1 cellular context compared by ENCODE assay signal in the genomic region with DNA sequence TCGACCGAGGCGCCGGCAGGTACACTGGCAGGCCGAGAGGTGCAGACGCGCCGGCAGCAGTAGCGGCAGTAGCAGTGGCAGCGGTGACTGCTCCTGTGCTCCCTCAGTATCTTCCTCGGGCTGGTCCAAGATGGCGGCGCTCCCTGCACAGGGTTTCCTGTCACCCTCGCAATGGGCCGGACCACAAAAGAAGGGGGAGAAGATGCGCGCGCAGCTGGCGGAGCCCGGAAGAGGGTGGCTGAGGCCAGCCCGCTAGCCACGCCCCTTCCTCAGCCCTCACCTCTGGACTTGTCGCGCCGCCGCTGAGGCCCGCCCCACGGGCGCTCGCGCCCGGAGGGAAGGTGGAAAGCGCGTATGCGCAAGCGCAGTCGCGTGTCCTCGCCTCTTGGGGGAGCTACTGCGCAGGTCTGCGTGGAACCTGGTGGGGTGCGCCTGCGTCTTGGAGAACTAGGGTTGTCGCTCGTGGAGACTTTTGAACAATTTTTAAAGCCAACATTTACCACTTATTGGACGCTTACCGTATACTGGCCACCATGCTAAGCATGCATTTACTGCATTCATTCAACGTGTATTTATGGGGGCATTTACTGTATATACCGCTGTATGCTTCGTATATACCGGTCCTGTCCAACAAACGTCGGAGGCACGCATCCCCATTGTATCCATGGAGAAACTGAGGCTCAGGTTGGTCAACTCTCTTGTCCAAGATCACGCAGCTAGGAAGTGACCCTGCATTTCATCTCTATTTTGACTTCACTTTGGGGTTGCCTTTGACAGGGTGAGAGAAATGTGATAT.
TF ChIP-seq lines count a peak whose summit lies in the region.

RAB14 (minus strand) TSS at position 132 of the 796 bp plus-strand sequence. CDS start 8,457 bp downstream, outside the sequence.

TF ChIP-seq in K562, 482 proteins besides CTCF, POLR2A, EP300 and RAD21 (continued from another document and continues in another):
- TF ChIP-seq, protein P1, sequence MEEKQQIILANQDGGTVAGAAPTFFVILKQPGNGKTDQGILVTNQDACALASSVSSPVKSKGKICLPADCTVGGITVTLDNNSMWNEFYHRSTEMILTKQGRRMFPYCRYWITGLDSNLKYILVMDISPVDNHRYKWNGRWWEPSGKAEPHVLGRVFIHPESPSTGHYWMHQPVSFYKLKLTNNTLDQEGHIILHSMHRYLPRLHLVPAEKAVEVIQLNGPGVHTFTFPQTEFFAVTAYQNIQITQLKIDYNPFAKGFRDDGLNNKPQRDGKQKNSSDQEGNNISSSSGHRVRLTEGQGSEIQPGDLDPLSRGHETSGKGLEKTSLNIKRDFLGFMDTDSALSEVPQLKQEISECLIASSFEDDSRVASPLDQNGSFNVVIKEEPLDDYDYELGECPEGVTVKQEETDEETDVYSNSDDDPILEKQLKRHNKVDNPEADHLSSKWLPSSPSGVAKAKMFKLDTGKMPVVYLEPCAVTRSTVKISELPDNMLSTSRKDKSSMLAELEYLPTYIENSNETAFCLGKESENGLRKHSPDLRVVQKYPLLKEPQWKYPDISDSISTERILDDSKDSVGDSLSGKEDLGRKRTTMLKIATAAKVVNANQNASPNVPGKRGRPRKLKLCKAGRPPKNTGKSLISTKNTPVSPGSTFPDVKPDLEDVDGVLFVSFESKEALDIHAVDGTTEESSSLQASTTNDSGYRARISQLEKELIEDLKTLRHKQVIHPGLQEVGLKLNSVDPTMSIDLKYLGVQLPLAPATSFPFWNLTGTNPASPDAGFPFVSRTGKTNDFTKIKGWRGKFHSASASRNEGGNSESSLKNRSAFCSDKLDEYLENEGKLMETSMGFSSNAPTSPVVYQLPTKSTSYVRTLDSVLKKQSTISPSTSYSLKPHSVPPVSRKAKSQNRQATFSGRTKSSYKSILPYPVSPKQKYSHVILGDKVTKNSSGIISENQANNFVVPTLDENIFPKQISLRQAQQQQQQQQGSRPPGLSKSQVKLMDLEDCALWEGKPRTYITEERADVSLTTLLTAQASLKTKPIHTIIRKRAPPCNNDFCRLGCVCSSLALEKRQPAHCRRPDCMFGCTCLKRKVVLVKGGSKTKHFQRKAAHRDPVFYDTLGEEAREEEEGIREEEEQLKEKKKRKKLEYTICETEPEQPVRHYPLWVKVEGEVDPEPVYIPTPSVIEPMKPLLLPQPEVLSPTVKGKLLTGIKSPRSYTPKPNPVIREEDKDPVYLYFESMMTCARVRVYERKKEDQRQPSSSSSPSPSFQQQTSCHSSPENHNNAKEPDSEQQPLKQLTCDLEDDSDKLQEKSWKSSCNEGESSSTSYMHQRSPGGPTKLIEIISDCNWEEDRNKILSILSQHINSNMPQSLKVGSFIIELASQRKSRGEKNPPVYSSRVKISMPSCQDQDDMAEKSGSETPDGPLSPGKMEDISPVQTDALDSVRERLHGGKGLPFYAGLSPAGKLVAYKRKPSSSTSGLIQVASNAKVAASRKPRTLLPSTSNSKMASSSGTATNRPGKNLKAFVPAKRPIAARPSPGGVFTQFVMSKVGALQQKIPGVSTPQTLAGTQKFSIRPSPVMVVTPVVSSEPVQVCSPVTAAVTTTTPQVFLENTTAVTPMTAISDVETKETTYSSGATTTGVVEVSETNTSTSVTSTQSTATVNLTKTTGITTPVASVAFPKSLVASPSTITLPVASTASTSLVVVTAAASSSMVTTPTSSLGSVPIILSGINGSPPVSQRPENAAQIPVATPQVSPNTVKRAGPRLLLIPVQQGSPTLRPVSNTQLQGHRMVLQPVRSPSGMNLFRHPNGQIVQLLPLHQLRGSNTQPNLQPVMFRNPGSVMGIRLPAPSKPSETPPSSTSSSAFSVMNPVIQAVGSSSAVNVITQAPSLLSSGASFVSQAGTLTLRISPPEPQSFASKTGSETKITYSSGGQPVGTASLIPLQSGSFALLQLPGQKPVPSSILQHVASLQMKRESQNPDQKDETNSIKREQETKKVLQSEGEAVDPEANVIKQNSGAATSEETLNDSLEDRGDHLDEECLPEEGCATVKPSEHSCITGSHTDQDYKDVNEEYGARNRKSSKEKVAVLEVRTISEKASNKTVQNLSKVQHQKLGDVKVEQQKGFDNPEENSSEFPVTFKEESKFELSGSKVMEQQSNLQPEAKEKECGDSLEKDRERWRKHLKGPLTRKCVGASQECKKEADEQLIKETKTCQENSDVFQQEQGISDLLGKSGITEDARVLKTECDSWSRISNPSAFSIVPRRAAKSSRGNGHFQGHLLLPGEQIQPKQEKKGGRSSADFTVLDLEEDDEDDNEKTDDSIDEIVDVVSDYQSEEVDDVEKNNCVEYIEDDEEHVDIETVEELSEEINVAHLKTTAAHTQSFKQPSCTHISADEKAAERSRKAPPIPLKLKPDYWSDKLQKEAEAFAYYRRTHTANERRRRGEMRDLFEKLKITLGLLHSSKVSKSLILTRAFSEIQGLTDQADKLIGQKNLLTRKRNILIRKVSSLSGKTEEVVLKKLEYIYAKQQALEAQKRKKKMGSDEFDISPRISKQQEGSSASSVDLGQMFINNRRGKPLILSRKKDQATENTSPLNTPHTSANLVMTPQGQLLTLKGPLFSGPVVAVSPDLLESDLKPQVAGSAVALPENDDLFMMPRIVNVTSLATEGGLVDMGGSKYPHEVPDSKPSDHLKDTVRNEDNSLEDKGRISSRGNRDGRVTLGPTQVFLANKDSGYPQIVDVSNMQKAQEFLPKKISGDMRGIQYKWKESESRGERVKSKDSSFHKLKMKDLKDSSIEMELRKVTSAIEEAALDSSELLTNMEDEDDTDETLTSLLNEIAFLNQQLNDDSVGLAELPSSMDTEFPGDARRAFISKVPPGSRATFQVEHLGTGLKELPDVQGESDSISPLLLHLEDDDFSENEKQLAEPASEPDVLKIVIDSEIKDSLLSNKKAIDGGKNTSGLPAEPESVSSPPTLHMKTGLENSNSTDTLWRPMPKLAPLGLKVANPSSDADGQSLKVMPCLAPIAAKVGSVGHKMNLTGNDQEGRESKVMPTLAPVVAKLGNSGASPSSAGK (IDR thresholded peaks at IDR 0.05), result peak; percentile 71; the same call in 1 of the 2 replicates
- TF ChIP-seq NFRKB (IDR thresholded peaks at IDR 0.05; ENCODE audit: low read depth), result peak; percentile 90
- TF ChIP-seq DDX20 (tag; IDR thresholded peaks at IDR 0.05; ENCODE audit: low read depth), result no peak
- TF ChIP-seq, protein P2, sequence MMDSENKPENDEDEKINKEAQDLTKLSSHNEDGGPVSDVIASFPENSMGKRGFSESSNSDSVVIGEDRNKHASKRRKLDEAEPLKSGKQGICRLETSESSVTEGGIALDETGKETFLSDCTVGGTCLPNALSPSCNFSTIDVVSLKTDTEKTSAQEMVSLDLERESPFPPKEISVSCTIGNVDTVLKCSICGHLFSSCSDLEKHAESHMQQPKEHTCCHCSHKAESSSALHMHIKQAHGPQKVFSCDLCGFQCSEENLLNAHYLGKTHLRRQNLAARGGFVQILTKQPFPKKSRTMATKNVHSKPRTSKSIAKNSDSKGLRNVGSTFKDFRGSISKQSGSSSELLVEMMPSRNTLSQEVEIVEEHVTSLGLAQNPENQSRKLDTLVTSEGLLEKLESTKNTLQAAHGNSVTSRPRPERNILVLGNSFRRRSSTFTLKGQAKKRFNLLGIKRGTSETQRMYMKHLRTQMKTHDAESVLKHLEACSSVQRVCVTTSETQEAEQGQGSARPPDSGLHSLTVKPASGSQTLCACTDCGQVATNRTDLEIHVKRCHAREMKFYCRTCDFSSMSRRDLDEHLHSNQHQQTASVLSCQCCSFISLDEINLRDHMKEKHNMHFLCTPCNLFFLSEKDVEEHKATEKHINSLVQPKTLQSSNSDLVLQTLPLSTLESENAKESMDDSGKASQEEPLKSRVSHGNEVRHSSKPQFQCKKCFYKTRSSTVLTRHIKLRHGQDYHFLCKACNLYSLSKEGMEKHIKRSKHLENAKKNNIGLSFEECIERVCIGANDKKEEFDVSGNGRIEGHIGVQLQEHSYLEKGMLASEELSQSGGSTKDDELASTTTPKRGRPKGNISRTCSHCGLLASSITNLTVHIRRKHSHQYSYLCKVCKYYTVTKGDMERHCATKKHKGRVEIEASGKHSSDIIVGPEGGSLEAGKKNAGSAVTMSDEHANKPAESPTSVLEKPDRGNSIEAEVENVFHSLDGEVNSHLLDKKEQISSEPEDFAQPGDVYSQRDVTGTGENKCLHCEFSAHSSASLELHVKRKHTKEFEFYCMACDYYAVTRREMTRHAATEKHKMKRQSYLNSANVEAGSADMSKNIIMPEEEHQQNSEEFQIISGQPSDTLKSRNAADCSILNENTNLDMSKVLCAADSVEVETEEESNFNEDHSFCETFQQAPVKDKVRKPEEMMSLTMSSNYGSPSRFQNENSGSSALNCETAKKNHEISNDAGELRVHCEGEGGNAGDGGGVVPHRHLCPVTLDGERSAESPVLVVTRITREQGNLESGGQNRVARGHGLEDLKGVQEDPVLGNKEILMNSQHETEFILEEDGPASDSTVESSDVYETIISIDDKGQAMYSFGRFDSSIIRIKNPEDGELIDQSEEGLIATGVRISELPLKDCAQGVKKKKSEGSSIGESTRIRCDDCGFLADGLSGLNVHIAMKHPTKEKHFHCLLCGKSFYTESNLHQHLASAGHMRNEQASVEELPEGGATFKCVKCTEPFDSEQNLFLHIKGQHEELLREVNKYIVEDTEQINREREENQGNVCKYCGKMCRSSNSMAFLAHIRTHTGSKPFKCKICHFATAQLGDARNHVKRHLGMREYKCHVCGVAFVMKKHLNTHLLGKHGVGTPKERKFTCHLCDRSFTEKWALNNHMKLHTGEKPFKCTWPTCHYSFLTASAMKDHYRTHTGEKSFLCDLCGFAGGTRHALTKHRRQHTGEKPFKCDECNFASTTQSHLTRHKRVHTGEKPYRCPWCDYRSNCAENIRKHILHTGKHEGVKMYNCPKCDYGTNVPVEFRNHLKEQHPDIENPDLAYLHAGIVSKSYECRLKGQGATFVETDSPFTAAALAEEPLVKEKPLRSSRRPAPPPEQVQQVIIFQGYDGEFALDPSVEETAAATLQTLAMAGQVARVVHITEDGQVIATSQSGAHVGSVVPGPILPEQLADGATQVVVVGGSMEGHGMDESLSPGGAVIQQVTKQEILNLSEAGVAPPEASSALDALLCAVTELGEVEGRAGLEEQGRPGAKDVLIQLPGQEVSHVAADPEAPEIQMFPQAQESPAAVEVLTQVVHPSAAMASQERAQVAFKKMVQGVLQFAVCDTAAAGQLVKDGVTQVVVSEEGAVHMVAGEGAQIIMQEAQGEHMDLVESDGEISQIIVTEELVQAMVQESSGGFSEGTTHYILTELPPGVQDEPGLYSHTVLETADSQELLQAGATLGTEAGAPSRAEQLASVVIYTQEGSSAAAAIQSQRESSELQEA (IDR thresholded peaks at IDR 0.05; ENCODE audit: low read depth), result no peak
- TF ChIP-seq ZKSCAN1 (IDR thresholded peaks at IDR 0.05; ENCODE audit: low read depth, low read length), result 0 out of 2 replicates have a peak, but pooled peaks have one; percentile 16
- no peak for TF ChIP-seq CHD2 (IDR thresholded peaks at IDR 0.05; ENCODE audit: low read depth, low read length)
- TF ChIP-seq PHB (CRISPR knock-in tag; IDR thresholded peaks at IDR 0.05), result no peak
- no peak for TF ChIP-seq RFX5 (IDR thresholded peaks at IDR 0.05; ENCODE audit: low read depth, low read length)
- no peak for TF ChIP-seq HNRNPK (IDR thresholded peaks at IDR 0.05; ENCODE audit: low read depth, low read length, poor library complexity, severe bottlenecking)
- TF ChIP-seq IRF1 (CRISPR knock-in tag; IDR thresholded peaks at IDR 0.05; ENCODE audit: borderline replicate concordance), result no peak
- 0 out of 2 replicates have a peak, but pooled peaks have one; percentile 29 for TF ChIP-seq KAT7 (CRISPR knock-in tag; IDR thresholded peaks at IDR 0.05; ENCODE audit: borderline replicate concordance)
- no peak for TF ChIP-seq SIRT6 (IDR thresholded peaks at IDR 0.05; ENCODE audit: low read depth, low read length)
- no peak for TF ChIP-seq TEAD2 (tag; IDR thresholded peaks at IDR 0.05)
- peak; percentile 83 for TF ChIP-seq POLR2B (IDR thresholded peaks at IDR 0.05; ENCODE audit: low read depth, partially characterized antibody)
- no peak for TF ChIP-seq ZBTB8A (IDR thresholded peaks at IDR 0.05; ENCODE audit: partially characterized antibody)
- TF ChIP-seq ZNF165 (CRISPR knock-in tag; IDR thresholded peaks at IDR 0.05; ENCODE audit: borderline replicate concordance), result no peak
- no peak for TF ChIP-seq USF1 (CRISPR knock-in tag; IDR thresholded peaks at IDR 0.05)
- TF ChIP-seq HEY1 (CRISPR knock-in tag; IDR thresholded peaks at IDR 0.05; ENCODE audit: borderline replicate concordance), result no peak
- no peak; the same call in 1 of the 2 replicates for TF ChIP-seq E2F1 (CRISPR knock-in tag; IDR thresholded peaks at IDR 0.05)
- TF ChIP-seq GTF2F1 (IDR thresholded peaks at IDR 0.05; ENCODE audit: low read depth, low read length), result no peak
- TF ChIP-seq KDM1A (IDR thresholded peaks at IDR 0.05), result peak in 1 of 2 experiments; percentile 60; a peak in 3 of 4 replicates
- no peak for TF ChIP-seq MITF (IDR thresholded peaks at IDR 0.05)
